28 cellular contexts compared by ENCODE assay signal in genomic region chr20:12464036-12464435, GRCh38.
"Had no signal": no experiment of that assay in that cellular context is flagged by ENCODE, and none has a peak within 500 bp of the region (broad histone marks: within the 10 kb centered on the region; RNA-seq: fewer than 3 reads in every experiment).

No MANE protein-coding gene starts in this region.

- H3K36me3 Mint-ChIP-seq: stimulated activated effector memory CD8-positive, alpha-beta T cell treated with anti-CD3 and anti-CD28 coated beads, Interleukin-12 subunit alpha, Interleukin-12 subunit beta, amount 100 ng/mL, for 72 hours; stimulated activated memory B cell treated with anti-CD40 and anti-IgM and Interleukin-4, amounts not matched to agents 10 μg/mL and 1 μg/mL and 100 μg/mL, for 72 hours; stimulated activated naive B cell treated with anti-CD40 and anti-IgM and Interleukin-4, amounts not matched to agents 10 μg/mL and 1 μg/mL and 100 μg/mL, for 72 hours; type B pancreatic cell had no signal

- H3K4me3 ChIP-seq: stomach, suprapubic skin, testis, thoracic aorta, thyroid gland, tibial artery, tibial nerve, transverse colon, upper lobe of left lung, upper lobe of right lung, uterus, vagina had no signal

- H3K27ac ChIP-seq: stomach, suprapubic skin, testis, thoracic aorta, thyroid gland, tibial artery, tibial nerve, transverse colon, upper lobe of left lung, upper lobe of right lung, uterus, vagina had no signal

- H3K4me1 ChIP-seq: suprapubic skin, testis, thyroid gland, tibial artery, upper lobe of left lung, upper lobe of right lung, vagina had no signal

- H3K4me3 Mint-ChIP-seq: stimulated activated effector memory CD8-positive, alpha-beta T cell treated with anti-CD3 and anti-CD28 coated beads, Interleukin-12 subunit alpha, Interleukin-12 subunit beta, amount 100 ng/mL, for 72 hours; stimulated activated memory B cell treated with anti-CD40 and anti-IgM and Interleukin-4, amounts not matched to agents 10 μg/mL and 1 μg/mL and 100 μg/mL, for 72 hours; stimulated activated naive B cell treated with anti-CD40 and anti-IgM and Interleukin-4, amounts not matched to agents 10 μg/mL and 1 μg/mL and 100 μg/mL, for 72 hours; stimulated activated naive CD8-positive, alpha-beta T cell treated with anti-CD3 and anti-CD28 coated beads, Interleukin-15, amount 100 ng/mL, for 72 hours; stimulated activated naive CD8-positive, alpha-beta T cell treated with anti-CD3 and anti-CD28 coated beads, Interleukin-15, Interleukin-2, amounts not matched to agents 100 ng/mL and 50 ng/mL, for 24 hours; type B pancreatic cell had no signal

- FAIRE-seq: urothelium cell line had no signal

- DNase-seq: stimulated activated CD4-positive, alpha-beta T cell treated with anti-CD3 and anti-CD28 coated beads, Interleukin-2, amount 100 ng/mL, for 48 hours; stimulated activated CD4-positive, alpha-beta T cell treated with anti-CD3 and anti-CD28 coated beads, Interleukin-4, amount 100 ng/mL, for 1 hour; stimulated activated CD4-positive, alpha-beta T cell treated with anti-CD3 and anti-CD28 coated beads, Interleukin-4, amount 100 ng/mL, for 24 hours; stimulated activated CD4-positive, alpha-beta T cell treated with anti-CD3 and anti-CD28 coated beads, Interleukin-4, amount 100 ng/mL, for 4 hours; stimulated activated CD8-positive, alpha-beta memory T cell treated with anti-CD3 and anti-CD28 coated beads, Interleukin-4, amount 100 ng/mL, for 48 hours; stimulated activated naive B cell treated with anti-CD40 and anti-IgM and Interleukin-4, amounts not matched to agents 10 μg/mL and 1 μg/mL and 100 μg/mL, for 72 hours; stimulated activated naive CD4-positive, alpha-beta T cell; stimulated activated naive CD4-positive, alpha-beta T cell treated with Interleukin-2 at 50 U/mL for 16 hours; stimulated activated naive CD8-positive, alpha-beta T cell treated with anti-CD3 and anti-CD28 coated beads, Interleukin-15, amount 100 ng/mL, for 72 hours; stimulated activated naive CD8-positive, alpha-beta T cell treated with anti-CD3 and anti-CD28 coated beads, Interleukin-15, Interleukin-2, amounts not matched to agents 100 U/mL and 50 U/mL, for 24 hours; stomach; substantia nigra; testis; thyroid gland; tibial artery; transverse colon; upper lobe of left lung; upper lobe of right lung; uterus had no signal

- H3K4me1 Mint-ChIP-seq: stimulated activated effector memory CD8-positive, alpha-beta T cell treated with anti-CD3 and anti-CD28 coated beads, Interleukin-12 subunit alpha, Interleukin-12 subunit beta, amount 100 ng/mL, for 72 hours; stimulated activated memory B cell treated with anti-CD40 and anti-IgM and Interleukin-4, amounts not matched to agents 10 μg/mL and 1 μg/mL and 100 μg/mL, for 72 hours; stimulated activated naive B cell treated with anti-CD40 and anti-IgM and Interleukin-4, amounts not matched to agents 10 μg/mL and 1 μg/mL and 100 μg/mL, for 72 hours; stimulated activated naive CD8-positive, alpha-beta T cell treated with anti-CD3 and anti-CD28 coated beads, Interleukin-15, amount 100 ng/mL, for 72 hours had no signal

- H3K9me3 Mint-ChIP-seq: type B pancreatic cell had no signal

- H3K27me3 ChIP-seq: stomach, suprapubic skin, testis, thyroid gland, tibial artery, tibial nerve, transverse colon, upper lobe of left lung, upper lobe of right lung, uterus, vagina had no signal

- H3K27me3 Mint-ChIP-seq: stimulated activated memory B cell treated with anti-CD40 and anti-IgM and Interleukin-4, amounts not matched to agents 10 μg/mL and 1 μg/mL and 100 μg/mL, for 72 hours; stimulated activated naive B cell treated with anti-CD40 and anti-IgM and Interleukin-4, amounts not matched to agents 10 μg/mL and 1 μg/mL and 100 μg/mL, for 72 hours; stimulated activated naive CD8-positive, alpha-beta T cell treated with anti-CD3 and anti-CD28 coated beads, Interleukin-15, amount 100 ng/mL, for 72 hours; stimulated activated naive CD8-positive, alpha-beta T cell treated with anti-CD3 and anti-CD28 coated beads, Interleukin-15, Interleukin-2, amounts not matched to agents 100 ng/mL and 50 ng/mL, for 24 hours; type B pancreatic cell had no signal

- H3K36me3 ChIP-seq: stomach, suprapubic skin, thoracic aorta, thyroid gland, tibial artery, tibial nerve, transverse colon, upper lobe of left lung, upper lobe of right lung, uterus, vagina had no signal

- H3K27ac Mint-ChIP-seq: stimulated activated effector memory CD8-positive, alpha-beta T cell treated with anti-CD3 and anti-CD28 coated beads, Interleukin-12 subunit alpha, Interleukin-12 subunit beta, amount 100 ng/mL, for 72 hours; stimulated activated memory B cell treated with anti-CD40 and anti-IgM and Interleukin-4, amounts not matched to agents 10 μg/mL and 1 μg/mL and 100 μg/mL, for 72 hours; stimulated activated naive B cell treated with anti-CD40 and anti-IgM and Interleukin-4, amounts not matched to agents 10 μg/mL and 1 μg/mL and 100 μg/mL, for 72 hours; stimulated activated naive CD8-positive, alpha-beta T cell treated with anti-CD3 and anti-CD28 coated beads, Interleukin-15, amount 100 ng/mL, for 72 hours; stimulated activated naive CD8-positive, alpha-beta T cell treated with anti-CD3 and anti-CD28 coated beads, Interleukin-15, Interleukin-2, amounts not matched to agents 100 ng/mL and 50 ng/mL, for 24 hours; type B pancreatic cell had no signal

- ATAC-seq: stimulated activated effector memory CD8-positive, alpha-beta T cell treated with anti-CD3 and anti-CD28 coated beads, Interleukin-12 subunit alpha, Interleukin-12 subunit beta, amount 100 ng/mL, for 72 hours; stimulated activated memory B cell treated with anti-CD40 and anti-IgM and Interleukin-4, amounts not matched to agents 10 μg/mL and 1 μg/mL and 100 μg/mL, for 72 hours; stimulated activated naive B cell treated with anti-CD40 and anti-IgM and Interleukin-4, amounts not matched to agents 10 μg/mL and 1 μg/mL and 100 μg/mL, for 72 hours; stimulated activated naive CD8-positive, alpha-beta T cell treated with anti-CD3 and anti-CD28 coated beads, Interleukin-15, amount 100 ng/mL, for 72 hours; stimulated activated naive CD8-positive, alpha-beta T cell treated with anti-CD3 and anti-CD28 coated beads, Interleukin-15, Interleukin-2, amounts not matched to agents 100 U/mL and 50 U/mL, for 24 hours; upper lobe of right lung had no signal

- H3K9me3 ChIP-seq: stomach, suprapubic skin, testis, thoracic aorta, thyroid gland, tibial artery, tibial nerve, transverse colon, upper lobe of left lung, upper lobe of right lung, uterus, vagina had no signal
